In genomic region chr4:75623036-75623435, GRCh38 we compare ENCODE assay signal across 21 cellular contexts. TPM values are rescaled to one million over a fixed set of nuclear protein-coding genes. Genes with fewer than 3 reads are reported as not detected.
DNase-seq lines count a peak whose midpoint lies in the region; ATAC-seq, FAIRE-seq and TF ChIP-seq lines count a peak whose summit lies in the region.
"Had no signal": no experiment of that assay in that cellular context is flagged by ENCODE, and none has a peak within 500 bp of the region (broad histone marks: within the 10 kb centered on the region; RNA-seq: fewer than 3 reads in every experiment).

No MANE protein-coding gene starts in this region.

- H2AFZ ChIP-seq in astrocyte (ENCODE audit: low read depth, low read length), result no peak overlapping the region

- no peak overlapping the region for H3K4me2 ChIP-seq in astrocyte (ENCODE audit: low read length)

- no peaks in the 10 kb centered on the region for H3K9me3 ChIP-seq in astrocyte (ENCODE audit: insufficient read depth, low read depth, low read length)
- no peaks in the 10 kb centered on the region for H3K9me3 ChIP-seq in lower lobe of right lung
- H3K9me3 ChIP-seq: Caco-2 had no signal

- no peak for FAIRE-seq in astrocyte (lab: Jason Lieb, UNC)
- FAIRE-seq: GM12878 had no signal

- H3K4me1 ChIP-seq in astrocyte (ENCODE audit: insufficient read depth, low read length), result no peaks in the 10 kb centered on the region
- H3K4me1 ChIP-seq in lower lobe of right lung, result no peaks in the 10 kb centered on the region
- H3K4me1 ChIP-seq: Caco-2 had no signal

- H3K27ac ChIP-seq in astrocyte (ENCODE audit: low read depth, low read length) (no peak overlapping the region), lower lobe of right lung (no peak overlapping the region)
- H3K27ac ChIP-seq: C4-2B had no signal

- H3K79me2 ChIP-seq in astrocyte (ENCODE audit: insufficient read depth, low read length), result no peaks in the 10 kb centered on the region

- H3K9ac ChIP-seq in astrocyte (ENCODE audit: low read length), result no peak overlapping the region

- intact Hi-C loops in lower lobe of right lung (cut with DNase I), result no loop called here

- peak overlapping the region; percentile 48 for H3K27ac Mint-ChIP-seq in astrocyte (ENCODE audit: unreplicated experiment)
- peak overlapping the region; percentile 1 for H3K27ac Mint-ChIP-seq in chondrocyte (ENCODE audit: unreplicated experiment)
- no peak overlapping the region for H3K27ac Mint-ChIP-seq in activated T-cell treated with anti-CD3 and anti-CD28 coated beads, Interleukin-2, amount 50 U/mL, for 72 hours
- no peak overlapping the region for H3K27ac Mint-ChIP-seq in activated T-helper 17 cell treated with anti-CD3 and anti-CD28 coated beads, Interleukin-2, amount 50 U/mL, for 72 hours
- H3K27ac Mint-ChIP-seq: CD4-positive, alpha-beta T cell; HFFc6 had no signal

- ATAC-seq in lower lobe of right lung, result peak; percentile 61 to 93
- no peak for ATAC-seq in activated T-cell treated with anti-CD3 and anti-CD28 coated beads, Interleukin-2, amount 50 U/mL, for 72 hours (replicated peaks in 1 of 2)
- ATAC-seq in activated T-helper 17 cell treated with anti-CD3 and anti-CD28 coated beads, Interleukin-2, amount 50 U/mL, for 72 hours (replicated peaks), result no peak
- ATAC-seq: GM12878, HCT116 had no signal

- H3K27me3 Mint-ChIP-seq in astrocyte (ENCODE audit: low read depth, unreplicated experiment) (no peaks in the 10 kb centered on the region), chondrocyte (ENCODE audit: low read depth) (no peaks in the 10 kb centered on the region)
- H3K27me3 Mint-ChIP-seq in activated T-cell treated with anti-CD3 and anti-CD28 coated beads, Interleukin-2, amount 50 U/mL, for 72 hours (ENCODE audit: low read depth), result no peaks in the 10 kb centered on the region
- H3K27me3 Mint-ChIP-seq in activated T-helper 17 cell treated with anti-CD3 and anti-CD28 coated beads, Interleukin-2, amount 50 U/mL, for 72 hours, result no peaks in the 10 kb centered on the region
- H3K27me3 Mint-ChIP-seq: CD4-positive, alpha-beta T cell had no signal

- DNase-seq in HT1080 (ENCODE audit: low read depth) (peak; percentile 7), astrocyte (ENCODE audit: low read depth) (no peak), chondrocyte (ENCODE audit: low spot score) (no peak), lower lobe of right lung (no peak), NCI-H1105 treated with DMSO at 0.1 percent for 48 hours (lab: John Stamatoyannopoulos, UW) (no peak)
- DNase-seq in activated T-cell treated with anti-CD3 and anti-CD28 coated beads, Interleukin-2, amount 50 U/mL, for 72 hours, result no peak
- DNase-seq in activated naive CD4-positive, alpha-beta T cell (lab: John Stamatoyannopoulos, UW), result no peak
- DNase-seq: ACHN; Caco-2; CD4-positive, alpha-beta T cell; DMS153; DND-41; EL; GOT3; H7; HFFc6 had no signal

- no peaks in the 10 kb centered on the region for H3K36me3 ChIP-seq in astrocyte (ENCODE audit: insufficient read depth, low read length)
- no peaks in the 10 kb centered on the region for H3K36me3 ChIP-seq in lower lobe of right lung

- TF ChIP-seq CTCF in astrocyte (IDR thresholded peaks at IDR 0.05; ENCODE audit: insufficient read depth, low read depth, low read length), result no peak
- no peak for TF ChIP-seq CTCF in chondrocyte (IDR thresholded peaks at IDR 0.05)
- no peak for TF ChIP-seq CTCF in lower lobe of right lung (IDR thresholded peaks at IDR 0.05)

- H3K27me3 ChIP-seq in astrocyte (ENCODE audit: insufficient read depth, low read length) (no peaks in the 10 kb centered on the region), lower lobe of right lung (ENCODE audit: low read depth) (no peaks in the 10 kb centered on the region)

- H3K4me3 Mint-ChIP-seq in astrocyte (ENCODE audit: unreplicated experiment) (no peak overlapping the region), chondrocyte (ENCODE audit: unreplicated experiment) (no peak overlapping the region)
- H3K4me3 Mint-ChIP-seq in activated T-cell treated with anti-CD3 and anti-CD28 coated beads, Interleukin-2, amount 50 U/mL, for 72 hours, result no peak overlapping the region
- no peak overlapping the region for H3K4me3 Mint-ChIP-seq in activated T-helper 17 cell treated with anti-CD3 and anti-CD28 coated beads, Interleukin-2, amount 50 U/mL, for 72 hours
- H3K4me3 Mint-ChIP-seq: CD4-positive, alpha-beta T cell; HFFc6 had no signal

- H3K4me1 Mint-ChIP-seq in astrocyte (ENCODE audit: low read depth, unreplicated experiment) (peaks cover 4% of the 10 kb centered on the region), chondrocyte (ENCODE audit: low read depth) (no peaks in the 10 kb centered on the region)
- H3K4me1 Mint-ChIP-seq in activated T-cell treated with anti-CD3 and anti-CD28 coated beads, Interleukin-2, amount 50 U/mL, for 72 hours (ENCODE audit: low read depth), result no peaks in the 10 kb centered on the region
- H3K4me1 Mint-ChIP-seq in activated T-helper 17 cell treated with anti-CD3 and anti-CD28 coated beads, Interleukin-2, amount 50 U/mL, for 72 hours, result no peaks in the 10 kb centered on the region

- no peaks in the 10 kb centered on the region for H4K20me1 ChIP-seq in astrocyte (ENCODE audit: insufficient read depth, low read length)

- H3K36me3 Mint-ChIP-seq in astrocyte (ENCODE audit: low read depth, unreplicated experiment) (no peaks in the 10 kb centered on the region), chondrocyte (ENCODE audit: low read depth) (peaks cover 3% of the 10 kb centered on the region)
- H3K36me3 Mint-ChIP-seq in activated T-cell treated with anti-CD3 and anti-CD28 coated beads, Interleukin-2, amount 50 U/mL, for 72 hours (ENCODE audit: insufficient read depth in 2 of 2), result peaks cover 0 to 1% of the 10 kb centered on the region in 2 donors
- no peaks in the 10 kb centered on the region for H3K36me3 Mint-ChIP-seq in activated T-helper 17 cell treated with anti-CD3 and anti-CD28 coated beads, Interleukin-2, amount 50 U/mL, for 72 hours (ENCODE audit: low read depth)

- H3K9me3 Mint-ChIP-seq in astrocyte (ENCODE audit: unreplicated experiment), result no peaks in the 10 kb centered on the region
- H3K9me3 Mint-ChIP-seq in chondrocyte (ENCODE audit: low read depth), result peaks cover 3% of the 10 kb centered on the region
- no peaks in the 10 kb centered on the region for H3K9me3 Mint-ChIP-seq in activated T-cell treated with anti-CD3 and anti-CD28 coated beads, Interleukin-2, amount 50 U/mL, for 72 hours
- H3K9me3 Mint-ChIP-seq in activated T-helper 17 cell treated with anti-CD3 and anti-CD28 coated beads, Interleukin-2, amount 50 U/mL, for 72 hours, result no peaks in the 10 kb centered on the region
- H3K9me3 Mint-ChIP-seq: CD4-positive, alpha-beta T cell; HFFc6 had no signal

- H3K4me3 ChIP-seq in astrocyte (ENCODE audit: insufficient read depth, low read depth, low read length) (no peak overlapping the region), lower lobe of right lung (no peak overlapping the region)
- H3K4me3 ChIP-seq: GM12878 had no signal

RNA-seq across cellular contexts. Expression of gene CDKL2, which starts 7.3 kb away (rescaled TPM):
- 0.03 TPM in 1 of 2 replicates, not detected in the other for total RNA-seq in HT1080 (2014; rRNA removed; shearing (Covaris generic))
- polyA plus RNA-seq in HT1080 (2015; cell fraction: cytosol; rRNA removed), result not detected in 2 replicates
- 0.08 TPM in 1 of 2 replicates, not detected in the other for polyA plus RNA-seq in HT1080 (2015; cell fraction: nucleus; rRNA removed)
- total RNA-seq in astrocyte (3.7 and 4.7 TPM in 2 replicates), chondrocyte (2.1 to 4.2 TPM (median 2.7 TPM) in 3 replicates), lower lobe of right lung (20.9 TPM)
- total RNA-seq in activated T-cell treated with anti-CD3 and anti-CD28 coated beads, Interleukin-2, amount 50 U/mL, for 72 hours, result 1 to 10 TPM; 1.3 to 2.2 TPM
- total RNA-seq in activated T-helper 17 cell treated with anti-CD3 and anti-CD28 coated beads, Interleukin-2, amount 50 U/mL, for 72 hours, result 1 to 10 TPM; 2.4 TPM
- total RNA-seq: G401 had no signal

RNA-seq across cellular contexts. Expression of gene G3BP2, which starts 50.2 kb away (rescaled TPM):
- total RNA-seq in HT1080 (2014; rRNA removed; shearing (Covaris generic)), result 86.0 and 115 TPM in 2 replicates
- polyA plus RNA-seq in HT1080 (2015; cell fraction: cytosol; rRNA removed), result 96.4 and 124 TPM in 2 replicates
- polyA plus RNA-seq in HT1080 (2015; cell fraction: nucleus; rRNA removed), result 153 and 173 TPM in 2 replicates
- 281 and 285 TPM in 2 replicates for total RNA-seq in astrocyte
- total RNA-seq in chondrocyte, result 153 to 161 TPM (median 157 TPM) in 3 replicates
- 101 TPM for total RNA-seq in lower lobe of right lung
- total RNA-seq in activated T-cell treated with anti-CD3 and anti-CD28 coated beads, Interleukin-2, amount 50 U/mL, for 72 hours, result 100 to 1,000 TPM; 204 to 212 TPM
- 100 to 1,000 TPM; 128 to 172 TPM for total RNA-seq in activated T-helper 17 cell treated with anti-CD3 and anti-CD28 coated beads, Interleukin-2, amount 50 U/mL, for 72 hours

Comparison
In these comparisons a context has a peak if more than half of its experiments do, and no peak if none do; other contexts are left out.
1. H3K27ac Mint-ChIP-seq: peak in astrocyte (single experiment) and chondrocyte (single experiment); none in activated T-cell treated with anti-CD3 and anti-CD28 coated beads, Interleukin-2, amount 50 U/mL, for 72 hours (single experiment) and activated T-helper 17 cell treated with anti-CD3 and anti-CD28 coated beads, Interleukin-2, amount 50 U/mL, for 72 hours (single experiment).
2. ATAC-seq: peak in lower lobe of right lung (2 of 2); none in activated T-cell treated with anti-CD3 and anti-CD28 coated beads, Interleukin-2, amount 50 U/mL, for 72 hours (0 of 2) and activated T-helper 17 cell treated with anti-CD3 and anti-CD28 coated beads, Interleukin-2, amount 50 U/mL, for 72 hours (single experiment).